Comparison of ENCODE assay signal across 21 cellular contexts in genomic region chr2:136130045-136130444, GRCh38. TPM values are rescaled to one million over a fixed set of nuclear protein-coding genes. Genes with fewer than 3 reads are reported as not detected.
DNase-seq lines count a peak whose midpoint lies in the region; ATAC-seq and TF ChIP-seq lines count a peak whose summit lies in the region.
"Had no signal": no experiment of that assay in that cellular context is flagged by ENCODE, and none has a peak within 500 bp of the region (broad histone marks: within the 10 kb centered on the region; RNA-seq: fewer than 3 reads in every experiment).

No MANE protein-coding gene starts in this region.

- H3K9ac ChIP-seq in OCI-LY1 (ENCODE audit: low read length) = no peak overlapping the region

- no peaks in the 10 kb centered on the region for H3K9me2 ChIP-seq in OCI-LY1 (ENCODE audit: low read depth, low read length)

- TF ChIP-seq CTCF in OCI-LY1 (IDR thresholded peaks at IDR 0.05; ENCODE audit: low read length) (no peak), prostate gland (IDR thresholded peaks at IDR 0.05) (no peak), foreskin fibroblast (IDR thresholded peaks at IDR 0.05; ENCODE audit: low read depth, low read length) (no peak)

- H3K36me3 Mint-ChIP-seq in activated T-cell treated with anti-CD3 and anti-CD28 coated beads, Interleukin-2, amount 50 U/mL, for 4 hours (ENCODE audit: insufficient read depth) = no peaks in the 10 kb centered on the region
- no peaks in the 10 kb centered on the region for H3K36me3 Mint-ChIP-seq in activated naive CD8-positive, alpha-beta T cell treated with anti-CD3 and anti-CD28 coated beads, Interleukin-2, amount 50 U/mL, for 24 hours (ENCODE audit: low read depth)
- peaks cover 2 to 4% of the 10 kb centered on the region in 2 donors for H3K36me3 Mint-ChIP-seq in stimulated activated naive B cell treated with anti-CD40 and anti-IgM and Interleukin-4, amounts not matched to agents 10 μg/mL and 1 μg/mL and 100 μg/mL, for 72 hours
- H3K36me3 Mint-ChIP-seq: brain had no signal

- H3K4me3 Mint-ChIP-seq in activated T-cell treated with anti-CD3 and anti-CD28 coated beads, Interleukin-2, amount 50 U/mL, for 4 hours = peak overlapping the region; percentile 53
- H3K4me3 Mint-ChIP-seq in activated naive CD8-positive, alpha-beta T cell treated with anti-CD3 and anti-CD28 coated beads, Interleukin-2, amount 50 U/mL, for 24 hours = peak overlapping the region; percentile 52
- H3K4me3 Mint-ChIP-seq in stimulated activated naive B cell treated with anti-CD40 and anti-IgM and Interleukin-4, amounts not matched to agents 10 μg/mL and 1 μg/mL and 100 μg/mL, for 72 hours = no peak overlapping the region
- H3K4me3 Mint-ChIP-seq: brain, nephron had no signal

- H3K36me3 ChIP-seq in OCI-LY1 (ENCODE audit: insufficient read depth, low read length) (no peaks in the 10 kb centered on the region), prostate gland (no peaks in the 10 kb centered on the region)

- H4K20me1 ChIP-seq in OCI-LY1 (ENCODE audit: insufficient read depth, low read length) = no peaks in the 10 kb centered on the region

- WGBS in prostate gland = 85% methylated on average over 3 of the region's 3 CpGs

- peaks cover 98% of the 10 kb centered on the region for H3K4me1 Mint-ChIP-seq in activated T-cell treated with anti-CD3 and anti-CD28 coated beads, Interleukin-2, amount 50 U/mL, for 4 hours (ENCODE audit: low read depth)
- peaks cover 99% of the 10 kb centered on the region for H3K4me1 Mint-ChIP-seq in activated naive CD8-positive, alpha-beta T cell treated with anti-CD3 and anti-CD28 coated beads, Interleukin-2, amount 50 U/mL, for 24 hours
- peaks cover 73 to 98% of the 10 kb centered on the region in 2 donors for H3K4me1 Mint-ChIP-seq in stimulated activated naive B cell treated with anti-CD40 and anti-IgM and Interleukin-4, amounts not matched to agents 10 μg/mL and 1 μg/mL and 100 μg/mL, for 72 hours

- H3K79me2 ChIP-seq in OCI-LY1 (ENCODE audit: insufficient read depth, low read length) = no peaks in the 10 kb centered on the region

- no peaks in the 10 kb centered on the region for H3F3A ChIP-seq in OCI-LY1 (ENCODE audit: insufficient read depth, low read length)

- peak overlapping the region; percentile 20 for H3K4me2 ChIP-seq in OCI-LY1 (ENCODE audit: low read length)

- H3K27ac Mint-ChIP-seq in activated naive CD8-positive, alpha-beta T cell treated with anti-CD3 and anti-CD28 coated beads, Interleukin-2, amount 50 U/mL, for 24 hours = peak overlapping the region; percentile 32
- peak overlapping the region; percentile 42 for H3K27ac Mint-ChIP-seq in stimulated activated naive B cell treated with anti-CD40 and anti-IgM and Interleukin-4, amounts not matched to agents 10 μg/mL and 1 μg/mL and 100 μg/mL, for 72 hours
- H3K27ac Mint-ChIP-seq: brain, nephron had no signal

- ATAC-seq in activated T-cell treated with anti-CD3 and anti-CD28 coated beads, Interleukin-2, amount 50 U/mL, for 4 hours = no peak
- ATAC-seq in activated naive CD8-positive, alpha-beta T cell treated with anti-CD3 and anti-CD28 coated beads, Interleukin-2, amount 50 U/mL, for 24 hours = no peak
- no peak for ATAC-seq in stimulated activated naive B cell treated with anti-CD40 and anti-IgM and Interleukin-4, amounts not matched to agents 10 μg/mL and 1 μg/mL and 100 μg/mL, for 72 hours (replicated peaks)
- ATAC-seq: psoas muscle had no signal

- no peaks in the 10 kb centered on the region for H3K27me3 Mint-ChIP-seq in activated T-cell treated with anti-CD3 and anti-CD28 coated beads, Interleukin-2, amount 50 U/mL, for 4 hours (ENCODE audit: low read depth)
- no peaks in the 10 kb centered on the region for H3K27me3 Mint-ChIP-seq in activated naive CD8-positive, alpha-beta T cell treated with anti-CD3 and anti-CD28 coated beads, Interleukin-2, amount 50 U/mL, for 24 hours
- no peaks in the 10 kb centered on the region for H3K27me3 Mint-ChIP-seq in stimulated activated naive B cell treated with anti-CD40 and anti-IgM and Interleukin-4, amounts not matched to agents 10 μg/mL and 1 μg/mL and 100 μg/mL, for 72 hours
- H3K27me3 Mint-ChIP-seq: brain had no signal

- intact Hi-C loops in prostate gland (cut with DNase I) = no loop called here

- no peak overlapping the region for H3K4me3 ChIP-seq in OCI-LY1 (ENCODE audit: low read depth, low read length, poor library complexity, severe bottlenecking)
- no peak overlapping the region for H3K4me3 ChIP-seq in prostate gland
- H3K4me3 ChIP-seq in foreskin fibroblast (ENCODE audit: low read depth in 1 of 2, low read length in 2 of 2) = no peak overlapping the region
- H3K4me3 ChIP-seq: psoas muscle had no signal

- H3K27ac ChIP-seq in OCI-LY1 (ENCODE audit: low read depth, low read length, poor library complexity, severe bottlenecking) (peak overlapping the region; percentile 100), prostate gland (no peak overlapping the region)
- H3K27ac ChIP-seq: psoas muscle had no signal

- H3K9me3 Mint-ChIP-seq in activated T-cell treated with anti-CD3 and anti-CD28 coated beads, Interleukin-2, amount 50 U/mL, for 4 hours = no peaks in the 10 kb centered on the region
- H3K9me3 Mint-ChIP-seq in activated naive CD8-positive, alpha-beta T cell treated with anti-CD3 and anti-CD28 coated beads, Interleukin-2, amount 50 U/mL, for 24 hours = no peaks in the 10 kb centered on the region
- H3K9me3 Mint-ChIP-seq in stimulated activated naive B cell treated with anti-CD40 and anti-IgM and Interleukin-4, amounts not matched to agents 10 μg/mL and 1 μg/mL and 100 μg/mL, for 72 hours = peaks cover 2 to 4% of the 10 kb centered on the region in 2 donors
- H3K9me3 Mint-ChIP-seq: nephron had no signal

- H3K4me1 ChIP-seq in OCI-LY1 (ENCODE audit: insufficient read depth, low read length, severe bottlenecking) (peaks cover 96% of the 10 kb centered on the region), prostate gland (replicated peaks) (no peaks in the 10 kb centered on the region)
- H3K4me1 ChIP-seq: psoas muscle had no signal

- H2AFZ ChIP-seq in OCI-LY1 (ENCODE audit: low read length) = no peak overlapping the region

- no peaks in the 10 kb centered on the region for H3K9me3 ChIP-seq in OCI-LY1 (ENCODE audit: low read length)
- H3K9me3 ChIP-seq in prostate gland = no peaks in the 10 kb centered on the region
- H3K9me3 ChIP-seq: psoas muscle had no signal

- no peak for DNase-seq in activated T-cell treated with anti-CD3 and anti-CD28 coated beads, Interleukin-2, amount 50 U/mL, for 4 hours
- no peak for DNase-seq in activated T-cell treated with anti-CD3 and anti-CD28 coated beads, Interleukin-2, amount 50 U/mL, for 48 hours
- DNase-seq in activated naive CD8-positive, alpha-beta T cell treated with anti-CD3 and anti-CD28 coated beads, Interleukin-2, amount 50 U/mL, for 24 hours = no peak
- no peak for DNase-seq in stimulated activated naive B cell treated with anti-CD40 and anti-IgM and Interleukin-4, amounts not matched to agents 10 μg/mL and 1 μg/mL and 100 μg/mL, for 72 hours
- no peak for DNase-seq in activated CD4-positive, CD25-positive, alpha-beta regulatory T cell treated with anti-CD3 and anti-CD28 coated beads, Interleukin-2, amount 50 U/mL, for 72 hours
- DNase-seq in prostate gland (ENCODE audit: low spot score) (no peak), foreskin fibroblast (no peak)
- DNase-seq: ACHN; activated CD4-positive, alpha-beta T cell treated with anti-CD3 and anti-CD28 coated beads for 48 hours; activated effector memory CD4-positive, alpha-beta T cell treated with anti-CD3 and anti-CD28 coated beads, Interleukin-2, amount 50 U/mL, for 16 hours; erythroblast; GF-D8; H7; MM.1S; NCI-H187 treated with DMSO at 0.1 percent for 48 hours; NCI-H446 treated with DMSO at 0.1 percent for 48 hours; psoas muscle; stimulated activated naive CD4-positive, alpha-beta T cell treated with Interleukin-2 at 50 U/mL for 16 hours had no signal

- no peak for TF ChIP-seq POLR2A in prostate gland (IDR thresholded peaks at IDR 0.05)

- H3K27me3 ChIP-seq in OCI-LY1 (ENCODE audit: insufficient read depth, low read length) (no peaks in the 10 kb centered on the region), prostate gland (replicated peaks; ENCODE audit: insufficient read depth) (no peaks in the 10 kb centered on the region)

RNA-seq across cellular contexts. Expression of gene CXCR4, which starts 12.1 kb away (rescaled TPM):
- total RNA-seq in activated T-cell treated with anti-CD3 and anti-CD28 coated beads, Interleukin-2, amount 50 U/mL, for 4 hours = 10 to 100 TPM; 17.6 to 28.5 (median 24.0) TPM
- 10 to 100 TPM; 20.9 to 27.2 TPM for total RNA-seq in prostate gland

Comparison
In these comparisons a context has a peak if more than half of its experiments do, and no peak if none do; other contexts are left out.
1. H3K4me3 Mint-ChIP-seq: peak in activated T-cell treated with anti-CD3 and anti-CD28 coated beads, Interleukin-2, amount 50 U/mL, for 4 hours (single experiment) and activated naive CD8-positive, alpha-beta T cell treated with anti-CD3 and anti-CD28 coated beads, Interleukin-2, amount 50 U/mL, for 24 hours (single experiment); none in stimulated activated naive B cell treated with anti-CD40 and anti-IgM and Interleukin-4, amounts not matched to agents 10 μg/mL and 1 μg/mL and 100 μg/mL, for 72 hours (0 of 2).